ENCODE assay signal across 17 cellular contexts in genomic region chr2:108917526-108917925, GRCh38.
"Had no signal": no experiment of that assay in that cellular context is flagged by ENCODE, and none has a peak within 500 bp of the region (broad histone marks: within the 10 kb centered on the region; RNA-seq: fewer than 3 reads in every experiment).

No MANE protein-coding gene starts in this region.

- H3K27me3 Mint-ChIP-seq: activated B cell treated with CpG ODN at 0.5 μM for 24 hours; activated naive CD8-positive, alpha-beta T cell; dendritic cell treated with granulocyte-macrophage colony-stimulating factor and Interleukin-4, amounts not matched to agents 40 ng/mL and 50 ng/mL, for 4 days; naive thymus-derived CD8-positive, alpha-beta T cell; stimulated activated naive B cell treated with anti-CD40 and anti-IgM and Interleukin-4, amounts not matched to agents 10 μg/mL and 1 μg/mL and 100 μg/mL, for 72 hours had no signal

- H3K4me3 ChIP-seq: esophagus squamous epithelium, pancreas, thyroid gland, uterus had no signal

- ATAC-seq: naive thymus-derived CD8-positive, alpha-beta T cell; sciatic nerve; stimulated activated naive B cell treated with anti-CD40 and anti-IgM and Interleukin-4, amounts not matched to agents 10 μg/mL and 1 μg/mL and 100 μg/mL, for 72 hours had no signal

- H3K9me3 Mint-ChIP-seq: activated B cell treated with CpG ODN at 0.5 μM for 24 hours; dendritic cell treated with granulocyte-macrophage colony-stimulating factor and Interleukin-4, amounts not matched to agents 40 ng/mL and 50 ng/mL, for 4 days; immature natural killer cell; naive thymus-derived CD8-positive, alpha-beta T cell; stimulated activated naive B cell treated with anti-CD40 and anti-IgM and Interleukin-4, amounts not matched to agents 10 μg/mL and 1 μg/mL and 100 μg/mL, for 72 hours; T-helper 2 cell treated with Interferon-gamma antibody and Interleukin-4, amounts not matched to agents 5 μg/mL and 100 μg/mL, for 36 hours had no signal

- H3K4me3 Mint-ChIP-seq: activated B cell treated with CpG ODN at 0.5 μM for 24 hours; activated naive CD8-positive, alpha-beta T cell; dendritic cell treated with granulocyte-macrophage colony-stimulating factor and Interleukin-4, amounts not matched to agents 40 ng/mL and 50 ng/mL, for 4 days; immature natural killer cell; naive thymus-derived CD8-positive, alpha-beta T cell; stimulated activated naive B cell treated with anti-CD40 and anti-IgM and Interleukin-4, amounts not matched to agents 10 μg/mL and 1 μg/mL and 100 μg/mL, for 72 hours; T-helper 2 cell treated with Interferon-gamma antibody and Interleukin-4, amounts not matched to agents 5 μg/mL and 100 μg/mL, for 36 hours had no signal

- H3K4me1 ChIP-seq: pancreas, thyroid gland, uterus had no signal

- H3K27ac Mint-ChIP-seq: activated B cell treated with CpG ODN at 0.5 μM for 24 hours; activated naive CD8-positive, alpha-beta T cell; dendritic cell treated with granulocyte-macrophage colony-stimulating factor and Interleukin-4, amounts not matched to agents 40 ng/mL and 50 ng/mL, for 4 days; immature natural killer cell; T-helper 2 cell treated with Interferon-gamma antibody and Interleukin-4, amounts not matched to agents 5 μg/mL and 100 μg/mL, for 36 hours had no signal

- H3K9me3 ChIP-seq: esophagus squamous epithelium, neutrophil, pancreas, thyroid gland, uterus had no signal

- H3K27ac ChIP-seq: neutrophil, pancreas, thyroid gland, uterus had no signal

- H3K4me1 Mint-ChIP-seq: activated B cell treated with CpG ODN at 0.5 μM for 24 hours; immature natural killer cell; stimulated activated naive B cell treated with anti-CD40 and anti-IgM and Interleukin-4, amounts not matched to agents 10 μg/mL and 1 μg/mL and 100 μg/mL, for 72 hours had no signal

- H3K27me3 ChIP-seq: esophagus squamous epithelium, pancreas, thyroid gland, uterus had no signal

- H3K36me3 Mint-ChIP-seq: activated naive CD8-positive, alpha-beta T cell; immature natural killer cell; stimulated activated naive B cell treated with anti-CD40 and anti-IgM and Interleukin-4, amounts not matched to agents 10 μg/mL and 1 μg/mL and 100 μg/mL, for 72 hours had no signal

- H3K36me3 ChIP-seq: esophagus squamous epithelium, neutrophil, pancreas, thyroid gland, uterus had no signal

- DNase-seq: activated B cell treated with CpG ODN at 0.5 μM for 24 hours; activated CD4-positive, alpha-beta T cell treated with anti-CD3 and anti-CD28 coated beads, Interleukin-2, amount 50 U/mL, for 1 hour; effector memory CD4-positive, alpha-beta T cell; esophagus squamous epithelium; immature natural killer cell; mesenchymal stem cell; pancreas; stimulated activated CD4-positive, alpha-beta T cell treated with anti-CD3 and anti-CD28 coated beads, Interleukin-4, amount 100 ng/mL, for 4 hours; stimulated activated naive B cell treated with anti-CD40 and anti-IgM and Interleukin-4, amounts not matched to agents 10 μg/mL and 1 μg/mL and 100 μg/mL, for 72 hours; uterus had no signal
